ENCODE assay signal across 14 cellular contexts in the genomic region with DNA sequence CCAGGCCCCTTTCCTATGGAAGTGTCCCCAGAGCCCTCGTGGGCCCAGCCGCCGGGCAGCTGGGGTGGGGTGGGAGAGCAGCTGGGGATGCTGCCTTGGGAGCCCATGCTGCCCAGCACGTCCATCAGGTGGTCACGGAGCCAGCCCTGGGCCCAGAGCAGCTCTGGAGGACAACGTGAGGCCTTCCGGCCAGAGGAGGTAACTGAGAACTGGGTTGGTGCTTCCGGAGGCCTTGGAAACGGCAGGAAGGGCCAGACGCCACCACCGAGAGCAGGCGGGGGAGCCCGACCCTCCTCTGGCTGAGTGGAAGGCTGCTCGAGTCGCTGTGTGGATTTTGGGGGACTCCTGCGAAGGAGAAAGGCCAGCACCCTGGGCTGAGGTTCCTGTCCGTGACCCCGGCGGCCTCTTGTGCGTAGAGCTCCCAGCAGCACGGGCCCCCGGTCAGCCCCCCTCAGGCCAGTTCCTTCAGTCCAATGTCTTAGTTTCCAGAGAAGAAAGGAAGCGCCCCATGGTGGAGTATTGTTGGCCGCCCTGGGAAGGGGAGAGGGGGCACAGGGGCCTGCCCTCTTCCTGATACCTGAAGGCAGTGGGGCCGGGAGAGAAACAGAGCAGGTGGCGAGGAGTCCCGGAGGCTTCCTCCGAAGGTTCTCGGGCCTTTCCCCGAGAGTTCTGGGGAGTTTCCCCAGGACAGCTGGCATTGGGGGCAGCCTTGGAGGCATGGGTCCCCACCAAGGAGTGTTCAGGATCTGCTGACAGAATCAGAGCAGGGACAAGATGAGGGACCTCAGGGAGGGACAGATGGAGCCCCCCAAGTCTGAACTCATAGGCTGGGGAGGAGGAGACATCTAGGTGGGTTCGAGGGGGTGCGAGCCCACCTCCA.
DNase-seq lines count a peak whose midpoint lies in the region; ATAC-seq and TF ChIP-seq lines count a peak whose summit lies in the region.
"Had no signal": no experiment of that assay in that cellular context is flagged by ENCODE, and none has a peak within 500 bp of the region (broad histone marks: within the 10 kb centered on the region; RNA-seq: fewer than 3 reads in every experiment).

No MANE protein-coding gene starts in this region.

- no peak overlapping the region for H2BK120ac ChIP-seq in mesendoderm (ENCODE audit: low read depth, low read length)

- H2BK15ac ChIP-seq in mesendoderm (replicated peaks; ENCODE audit: low read depth), result no peak overlapping the region

- H3K36me3 Mint-ChIP-seq in stimulated activated naive B cell treated with anti-CD40 and anti-IgM and Interleukin-4, amounts not matched to agents 10 μg/mL and 1 μg/mL and 100 μg/mL, for 72 hours, result peaks cover 27 to 39% of the 10 kb centered on the region in 2 donors

- H3K4me1 ChIP-seq in Panc1 (ENCODE audit: control insufficient read depth, insufficient read depth, low read length) (no peaks in the 10 kb centered on the region), mesendoderm (ENCODE audit: control insufficient read depth, low read depth, low read length) (no peaks in the 10 kb centered on the region)
- H3K4me1 ChIP-seq: Peyer's patch had no signal

- H3K4ac ChIP-seq in mesendoderm (ENCODE audit: low read depth, low read length), result no peak overlapping the region

- H3K27ac ChIP-seq in Panc1 (ENCODE audit: low read length), result no peak overlapping the region
- no peak overlapping the region for H3K27ac ChIP-seq in mesendoderm (ENCODE audit: low read depth, low read length)
- H3K27ac ChIP-seq: neutrophil, Peyer's patch had no signal

- no peak overlapping the region for H3K23ac ChIP-seq in mesendoderm (ENCODE audit: low read length)

- in situ Hi-C loops in Panc1 (cut with HindIII; ENCODE audit: low pct_unique_long_range_greater_than_20kb, low sequenced_read_pairs), result no loop called here

- no peak overlapping the region for H4K8ac ChIP-seq in mesendoderm (ENCODE audit: low read depth, low read length)

- no peaks in the 10 kb centered on the region for H3K79me2 ChIP-seq in mesendoderm (ENCODE audit: control insufficient read depth, insufficient read depth, low read length)

- H3K18ac ChIP-seq in mesendoderm (ENCODE audit: low read length), result no peak overlapping the region

- H3K36me3 ChIP-seq in Panc1 (ENCODE audit: control insufficient read depth, insufficient read depth, low read length) (no peaks in the 10 kb centered on the region), mesendoderm (ENCODE audit: control insufficient read depth, insufficient read depth, low read length) (no peaks in the 10 kb centered on the region)

- H3K4me3 ChIP-seq in Panc1 (ENCODE audit: low read depth in 2 of 2, low read length in 2 of 2) (no peak overlapping the region), mesendoderm (ENCODE audit: low read length) (no peak overlapping the region)
- H3K4me3 ChIP-seq: Peyer's patch had no signal

- BruUV-seq in Panc1 (replicated peaks; lab: Mats Ljungman, UMichigan), result TSS peak; percentile 89

- no peak overlapping the region for H4K5ac ChIP-seq in mesendoderm (ENCODE audit: low read length)

- no peak overlapping the region for H2AK5ac ChIP-seq in mesendoderm (ENCODE audit: low read length)

- ATAC-seq in Panc1 (no peak), GM21360 (IDR thresholded peaks at IDR 0.05; ENCODE audit: unreplicated experiment) (no peak), HG02840 (IDR thresholded peaks at IDR 0.05; ENCODE audit: low FRiP score, unreplicated experiment) (no peak)
- ATAC-seq in stimulated activated naive B cell treated with anti-CD40 and anti-IgM and Interleukin-4, amounts not matched to agents 10 μg/mL and 1 μg/mL and 100 μg/mL, for 72 hours (replicated peaks), result no peak
- ATAC-seq: activated CD4-positive, alpha-beta T cell treated with anti-CD3 and anti-CD28 coated beads for 36 hours had no signal

- H3K56ac ChIP-seq in mesendoderm (ENCODE audit: low read length), result no peak overlapping the region

- peaks cover 0 to 5% of the 10 kb centered on the region in 2 donors for H3K27me3 Mint-ChIP-seq in stimulated activated naive B cell treated with anti-CD40 and anti-IgM and Interleukin-4, amounts not matched to agents 10 μg/mL and 1 μg/mL and 100 μg/mL, for 72 hours
- H3K27me3 Mint-ChIP-seq: activated CD4-positive, alpha-beta T cell treated with anti-CD3 and anti-CD28 coated beads for 36 hours had no signal

- H3K79me1 ChIP-seq in mesendoderm (ENCODE audit: low read length), result no peaks in the 10 kb centered on the region

- H3K9me3 Mint-ChIP-seq in stimulated activated naive B cell treated with anti-CD40 and anti-IgM and Interleukin-4, amounts not matched to agents 10 μg/mL and 1 μg/mL and 100 μg/mL, for 72 hours, result no peaks in the 10 kb centered on the region
- H3K9me3 Mint-ChIP-seq: endodermal cell had no signal

- H3K27me3 ChIP-seq in Panc1 (ENCODE audit: control insufficient read depth, insufficient read depth, low read length) (no peaks in the 10 kb centered on the region), mesendoderm (ENCODE audit: insufficient read depth, low read length, poor library complexity) (no peaks in the 10 kb centered on the region)
- H3K27me3 ChIP-seq: neutrophil, Peyer's patch had no signal

- H3K4me1 Mint-ChIP-seq in stimulated activated naive B cell treated with anti-CD40 and anti-IgM and Interleukin-4, amounts not matched to agents 10 μg/mL and 1 μg/mL and 100 μg/mL, for 72 hours, result no peaks in the 10 kb centered on the region
- H3K4me1 Mint-ChIP-seq: activated CD4-positive, alpha-beta T cell treated with anti-CD3 and anti-CD28 coated beads for 36 hours; endodermal cell had no signal

- H3K9ac ChIP-seq in mesendoderm (ENCODE audit: low read length), result no peak overlapping the region

- DNase-seq in GM19238 (ENCODE audit: insufficient read length, low spot score) (peak; percentile 4), Panc1 (ENCODE audit: low read depth, low spot score) (no peak), hepatic stellate cell (ENCODE audit: low spot score) (peak; percentile 4), mesendoderm (no peak)
- no peak for DNase-seq in stimulated activated naive B cell treated with anti-CD40 and anti-IgM and Interleukin-4, amounts not matched to agents 10 μg/mL and 1 μg/mL and 100 μg/mL, for 72 hours
- DNase-seq: activated CD4-positive, alpha-beta T cell treated with anti-CD3 and anti-CD28 coated beads for 36 hours; endodermal cell; NCI-H2171; NCI-H748 treated with DMSO at 0.1 percent for 48 hours; stimulated activated naive CD4-positive, alpha-beta T cell treated with Interleukin-2 at 50 U/mL for 16 hours had no signal

- CTCF ChIA-PET in Panc1 (lab: Charles Lee), result no interaction called here

- WGBS in mesendoderm (ENCODE audit: extremely low coverage, insufficient coverage, low lambda C conversion rate), result no CpG with 5 or more reads among the region's 32 CpGs

- H3K4me2 ChIP-seq in mesendoderm (ENCODE audit: low read length), result no peak overlapping the region

- H3K4me3 Mint-ChIP-seq in stimulated activated naive B cell treated with anti-CD40 and anti-IgM and Interleukin-4, amounts not matched to agents 10 μg/mL and 1 μg/mL and 100 μg/mL, for 72 hours, result no peak overlapping the region
- H3K4me3 Mint-ChIP-seq: activated CD4-positive, alpha-beta T cell treated with anti-CD3 and anti-CD28 coated beads for 36 hours; endodermal cell had no signal

- TF ChIP-seq CTCF in Panc1 (IDR thresholded peaks at IDR 0.05), result no peak

- H3K27ac Mint-ChIP-seq in stimulated activated naive B cell treated with anti-CD40 and anti-IgM and Interleukin-4, amounts not matched to agents 10 μg/mL and 1 μg/mL and 100 μg/mL, for 72 hours, result peak overlapping the region; percentile 47
- H3K27ac Mint-ChIP-seq: activated CD4-positive, alpha-beta T cell treated with anti-CD3 and anti-CD28 coated beads for 36 hours; endodermal cell had no signal

- no peak overlapping the region for H2BK5ac ChIP-seq in mesendoderm (ENCODE audit: low read length)

- POLR2A ChIA-PET in Panc1 (lab: Charles Lee), result no interaction called here

- intact Hi-C loops in Panc1 (cut with micrococcal nuclease; ENCODE audit: unreplicated experiment), result no loop called here

- H3K9me3 ChIP-seq in Panc1 (ENCODE audit: control insufficient read depth, insufficient read depth, low read depth, low read length), result no peaks in the 10 kb centered on the region
- H3K9me3 ChIP-seq: neutrophil, Peyer's patch had no signal

Comparison
In these comparisons a context has a peak if more than half of its experiments do, and no peak if none do; other contexts are left out.
1. DNase-seq: peak in GM19238 (single experiment) and hepatic stellate cell (single experiment); none in Panc1 (single experiment), stimulated activated naive B cell treated with anti-CD40 and anti-IgM and Interleukin-4, amounts not matched to agents 10 μg/mL and 1 μg/mL and 100 μg/mL, for 72 hours (single experiment) and mesendoderm (single experiment).